In genomic region chr20:25695532-25696383, GRCh38 we compare ENCODE assay signal across 8 cellular contexts. TPM values are rescaled to one million over a fixed set of nuclear protein-coding genes. Genes with fewer than 3 reads are reported as not detected.
A peak's percentile ranks its signal among the peaks of the same experiment; 100 is the strongest.
DNase-seq lines count a peak whose midpoint lies in the region; ATAC-seq and TF ChIP-seq lines count a peak whose summit lies in the region.

No MANE protein-coding gene starts in this region.

- no peaks in the 10 kb centered on the region for H3K27me3 Mint-ChIP-seq in mesothelial cell of epicardium (ENCODE audit: low read depth)

- H3K4me1 Mint-ChIP-seq in mesothelial cell of epicardium = peaks cover 8% of the 10 kb centered on the region

- 17 to 18% methylated on average over 30 to 31 of the region's 31 CpGs for WGBS in ectodermal cell, 2 experiments

- H3K9me3 Mint-ChIP-seq in mesothelial cell of epicardium = peaks cover 17% of the 10 kb centered on the region

- peak overlapping the region; percentile 96 for H3K4me3 Mint-ChIP-seq in mesothelial cell of epicardium

- H3K36me3 Mint-ChIP-seq in mesothelial cell of epicardium = peaks cover 15% of the 10 kb centered on the region

- peak overlapping the region; percentile 89 for H3K9ac ChIP-seq in OCI-LY1 (ENCODE audit: low read length)

- ATAC-seq in HG03457 (IDR thresholded peaks at IDR 0.05; ENCODE audit: unreplicated experiment) (no peak), HG02678 (IDR thresholded peaks at IDR 0.05; ENCODE audit: unreplicated experiment) (no peak)

- H3K4me3 ChIP-seq in OCI-LY1 (ENCODE audit: low read depth, low read length, poor library complexity, severe bottlenecking) (peak overlapping the region; percentile 85), ectodermal cell (ENCODE audit: insufficient read depth, low read depth, low read length) (peak overlapping the region; percentile 89)

- no peaks in the 10 kb centered on the region for H3F3A ChIP-seq in OCI-LY1 (ENCODE audit: insufficient read depth, low read length)

- DNase-seq in NCI-H2227 (lab: John Stamatoyannopoulos, UW; ENCODE audit: unreplicated experiment) (peak; percentile 27), NCI-H2227 treated with DMSO at 0.1 percent for 48 hours (lab: John Stamatoyannopoulos, UW) (no peak), mesothelial cell of epicardium (ENCODE audit: low spot score in 2 of 2, unreplicated experiment in 2 of 2) (peak in 1 of 2 experiments; percentile 54), SKM-1 treated with dmso at 0.1 percent for 144 hours (lab: John Stamatoyannopoulos, UW; ENCODE audit: unreplicated experiment) (no peak)

- peaks cover 14% of the 10 kb centered on the region for H3K4me1 ChIP-seq in OCI-LY1 (ENCODE audit: insufficient read depth, low read length, severe bottlenecking)
- no peaks in the 10 kb centered on the region for H3K4me1 ChIP-seq in ectodermal cell (ENCODE audit: control insufficient read depth, insufficient read depth, low read length)

- H4K20me1 ChIP-seq in OCI-LY1 (ENCODE audit: insufficient read depth, low read length) = no peaks in the 10 kb centered on the region

- H3K9me3 ChIP-seq in OCI-LY1 (ENCODE audit: low read length) = peaks cover 9% of the 10 kb centered on the region; the same call in 1 of the 2 replicates
- no peaks in the 10 kb centered on the region for H3K9me3 ChIP-seq in ectodermal cell (ENCODE audit: control insufficient read depth, low read length)

- no peaks in the 10 kb centered on the region for H3K79me2 ChIP-seq in OCI-LY1 (ENCODE audit: insufficient read depth, low read length)

- H3K4me2 ChIP-seq in OCI-LY1 (ENCODE audit: low read length) = peak overlapping the region; percentile 73

- H3K9me2 ChIP-seq in OCI-LY1 (ENCODE audit: low read depth, low read length) = no peaks in the 10 kb centered on the region

- H3K27ac Mint-ChIP-seq in mesothelial cell of epicardium = peak overlapping the region; percentile 87

- H3K36me3 ChIP-seq in OCI-LY1 (ENCODE audit: insufficient read depth, low read length) (peaks cover 8% of the 10 kb centered on the region; the same call in 1 of the 2 replicates), ectodermal cell (ENCODE audit: control insufficient read depth, insufficient read depth, low read length) (no peaks in the 10 kb centered on the region)

- H2AFZ ChIP-seq in OCI-LY1 (ENCODE audit: low read length) = no peak overlapping the region

- H3K27me3 ChIP-seq in OCI-LY1 (ENCODE audit: insufficient read depth, low read length) (no peaks in the 10 kb centered on the region), ectodermal cell (ENCODE audit: control insufficient read depth, insufficient read depth, low read length, poor library complexity, severe bottlenecking) (no peaks in the 10 kb centered on the region)

- TF ChIP-seq CTCF in OCI-LY1 (IDR thresholded peaks at IDR 0.05; ENCODE audit: low read length) = no peak
- TF ChIP-seq CTCF in mesothelial cell of epicardium (IDR thresholded peaks at IDR 0.05; ENCODE audit: unreplicated experiment) = no peak

- H3K27ac ChIP-seq in OCI-LY1 (ENCODE audit: low read depth, low read length, poor library complexity, severe bottlenecking) (no peak overlapping the region), ectodermal cell (ENCODE audit: insufficient read depth, low read depth, low read length, poor library complexity, severe bottlenecking) (peak overlapping the region; percentile 78)

RNA-seq across cellular contexts. Expression of gene ZNF337, which starts 0.9 kb away (rescaled TPM):
- polyA plus RNA-seq in ectodermal cell (2013, experiment 1 of 4) = 14.5 TPM
- 14.3 TPM for polyA plus RNA-seq in ectodermal cell (2013, experiment 2 of 4)
- 10.0 TPM for polyA plus RNA-seq in ectodermal cell (2013, experiment 3 of 4)
- polyA plus RNA-seq in ectodermal cell (2013, experiment 4 of 4) = 11.8 TPM
- 23.9 to 27.1 TPM (median 25.5 TPM) in 3 replicates for total RNA-seq in mesothelial cell of epicardium
